8 cellular contexts compared by ENCODE assay signal in the genomic region with DNA sequence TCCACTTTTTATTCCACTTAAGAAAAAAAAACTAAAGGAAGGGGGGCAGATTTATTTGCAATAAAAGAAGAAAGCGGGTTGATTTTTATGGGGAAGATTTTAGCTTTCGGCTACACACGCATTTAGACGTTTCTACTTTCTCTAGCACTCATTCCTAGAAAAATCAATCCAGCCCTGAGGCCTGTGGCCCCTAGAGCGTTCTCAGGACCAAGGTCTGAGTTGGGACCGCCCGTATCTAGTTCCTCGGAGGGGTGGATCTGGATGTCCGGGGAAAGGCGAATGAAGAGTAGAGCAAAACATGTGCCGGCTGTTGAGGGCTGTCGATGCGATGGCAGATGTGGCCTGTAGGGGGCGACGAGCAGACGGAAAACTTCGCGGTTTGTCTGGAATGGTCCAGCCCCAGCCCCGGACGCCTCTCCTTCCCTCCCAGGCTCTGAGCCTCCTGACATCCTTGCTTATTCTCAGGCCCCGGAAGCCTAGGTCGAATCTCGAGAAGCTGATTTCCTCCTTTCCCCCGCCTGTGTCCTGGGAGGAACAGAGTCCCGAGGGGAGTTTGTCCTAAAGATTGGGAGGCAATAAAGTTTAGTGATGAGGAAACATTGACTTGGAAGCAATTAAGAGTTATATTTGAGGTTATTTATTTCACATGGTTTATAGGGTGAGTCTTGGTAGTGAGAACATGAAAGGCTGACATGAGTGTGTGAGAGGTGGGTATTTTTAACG. TPM values are rescaled to one million over a fixed set of nuclear protein-coding genes. Genes with fewer than 3 reads are reported as not detected.
DNase-seq lines count a peak whose midpoint lies in the region; ATAC-seq and TF ChIP-seq lines count a peak whose summit lies in the region.

No MANE protein-coding gene starts in this region.

- no peaks in the 10 kb centered on the region for H3K36me3 ChIP-seq in CD8-positive, alpha-beta T cell (ENCODE audit: insufficient read depth, low read length)
- H3K36me3 ChIP-seq in SK-N-SH (replicated peaks in 1 of 2; ENCODE audit: control insufficient read depth in 1 of 2, insufficient read depth in 2 of 2, low read length in 1 of 2): no peaks in the 10 kb centered on the region
- no peaks in the 10 kb centered on the region for H3K36me3 ChIP-seq in lung (ENCODE audit: control insufficient read depth in 2 of 2, insufficient read depth in 2 of 2, low read length in 2 of 2)

- H3K27ac Mint-ChIP-seq in CD8-positive, alpha-beta T cell: no peak overlapping the region

- no peaks in the 10 kb centered on the region for H3K9me2 ChIP-seq in SK-N-SH

- POLR2A ChIA-PET in CD8-positive, alpha-beta T cell (lab: Charles Lee): interaction anchor here (1.8 kb wide), 1 partner anchor 11 kb away, joined by 5 read pairs; no protein-coding TSS in a partner anchor
- POLR2A ChIA-PET in SK-N-SH (lab: Yijun Ruan, JAX): no interaction called here

- no peak overlapping the region for H3K9ac ChIP-seq in SK-N-SH

- peaks cover 81% of the 10 kb centered on the region for H3K27me3 ChIP-seq in CD8-positive, alpha-beta T cell (ENCODE audit: insufficient read depth, low read length)
- peaks cover 83% of the 10 kb centered on the region for H3K27me3 ChIP-seq in SK-N-SH (ENCODE audit: insufficient read depth)
- peaks cover 10% of the 10 kb centered on the region for H3K27me3 ChIP-seq in lung (ENCODE audit: control insufficient read depth, insufficient read depth)

- H2AFZ ChIP-seq in SK-N-SH (ENCODE audit: low read depth): peak overlapping the region; percentile 57; the same call in 1 of the 2 replicates

- H3K27me3 Mint-ChIP-seq in CD8-positive, alpha-beta T cell (ENCODE audit: low read depth): peaks cover 70% of the 10 kb centered on the region

- peak; percentile 15 for ATAC-seq in CD8-positive, alpha-beta T cell
- peak; percentile 63 for ATAC-seq in GM18502 (IDR thresholded peaks at IDR 0.05; ENCODE audit: poor library complexity, unreplicated experiment)
- ATAC-seq in lung (ENCODE audit: insufficient read depth, low FRiP score): peak; percentile 83
- ATAC-seq in HG03469 (IDR thresholded peaks at IDR 0.05; ENCODE audit: unreplicated experiment): no peak
- ATAC-seq in GM18520 (IDR thresholded peaks at IDR 0.05; ENCODE audit: unreplicated experiment): no peak

- H3K9me3 ChIP-seq in CD8-positive, alpha-beta T cell (ENCODE audit: low read length): no peaks in the 10 kb centered on the region
- H3K9me3 ChIP-seq in SK-N-SH (no peaks in the 10 kb centered on the region), lung (ENCODE audit: control insufficient read depth in 2 of 2, insufficient read depth in 1 of 2, low read length in 1 of 2) (peaks cover 0 to 18% of the 10 kb centered on the region in 2 donors)

- peaks cover 28% of the 10 kb centered on the region for H3K4me1 ChIP-seq in CD8-positive, alpha-beta T cell (ENCODE audit: insufficient read depth, low read length)
- H3K4me1 ChIP-seq in SK-N-SH (ENCODE audit: control insufficient read depth in 1 of 2, insufficient read depth in 2 of 2, low read depth in 1 of 2, low read length in 1 of 2) (peaks cover 0 to 3% of the 10 kb centered on the region in 2 experiments; a peak in 1 of 4 replicates), lung (ENCODE audit: control insufficient read depth in 2 of 2, insufficient read depth in 2 of 2, low read length in 2 of 2) (peaks cover 0 to 18% of the 10 kb centered on the region in 2 donors)

- H3K4me2 ChIP-seq in SK-N-SH: no peak overlapping the region

- no peak for TF ChIP-seq EP300 in SK-N-SH (IDR thresholded peaks at IDR 0.05; ENCODE audit: borderline replicate concordance in 1 of 2, low read depth in 1 of 2, low read length in 1 of 2)

- peaks cover 25% of the 10 kb centered on the region for H3K4me1 Mint-ChIP-seq in CD8-positive, alpha-beta T cell (ENCODE audit: low read depth)

- intact Hi-C loops in CD8-positive, alpha-beta T cell (cut with DNase I, micrococcal nuclease): loop anchor here in 1 of 2 experiments (10.0 kb wide), 2 partner anchors 543 to 1737 kb away; partner anchors contain the start of gene ATG4C

- H3K36me3 Mint-ChIP-seq in CD8-positive, alpha-beta T cell: no peaks in the 10 kb centered on the region

- peak; percentile 73 for TF ChIP-seq RAD21 in SK-N-SH (IDR thresholded peaks at IDR 0.05; ENCODE audit: low read length)

- H3K9me3 Mint-ChIP-seq in CD8-positive, alpha-beta T cell: peaks cover 8% of the 10 kb centered on the region

- no peak for DNase-seq in CD8-positive, alpha-beta T cell
- DNase-seq in Jurkat, Clone E6-1 (ENCODE audit: low read depth, low spot score): peak; percentile 39
- DNase-seq in SK-N-SH (peak; percentile 89), dedifferentiated amniotic fluid mesenchymal stem cell (ENCODE audit: extremely low spot score) (peak; percentile 59), lung (ENCODE audit: low spot score) (peak; percentile 65)

- H3F3A ChIP-seq in SK-N-SH (replicated peaks; ENCODE audit: insufficient read depth): peaks cover 3% of the 10 kb centered on the region

- no peak for TF ChIP-seq CTCF in CD8-positive, alpha-beta T cell (IDR thresholded peaks at IDR 0.05)
- peak; percentile 80 for TF ChIP-seq CTCF in SK-N-SH (IDR thresholded peaks at IDR 0.05)
- peak; percentile 26 for TF ChIP-seq CTCF in lung (IDR thresholded peaks at IDR 0.05; ENCODE audit: control extremely low read depth, extremely low read depth)

- H3K4me3 ChIP-seq in CD8-positive, alpha-beta T cell (ENCODE audit: low read depth, low read length): no peak overlapping the region
- peak overlapping the region; percentile 40 for H3K4me3 ChIP-seq in Jurkat, Clone E6-1 (ENCODE audit: low read length)
- peak overlapping the region in 1 of 2 experiments; percentile 34; a peak in 1 of 4 replicates for H3K4me3 ChIP-seq in SK-N-SH (ENCODE audit: low read depth in 2 of 2, low read length in 1 of 2)
- no peak overlapping the region for H3K4me3 ChIP-seq in lung

- no peak overlapping the region for H3K27ac ChIP-seq in CD8-positive, alpha-beta T cell (ENCODE audit: low read depth, low read length)
- no peak overlapping the region for H3K27ac ChIP-seq in SK-N-SH (ENCODE audit: low read depth in 2 of 2, low read length in 1 of 2)
- H3K27ac ChIP-seq in lung (ENCODE audit: low read depth in 1 of 2, low read length in 1 of 2): no peak overlapping the region

- 17% methylated on average over 22 of the region's 26 CpGs for WGBS in SK-N-SH (ENCODE audit: low lambda C conversion rate)
- 5 to 8% methylated on average over 26 of the region's 26 CpGs for WGBS in lung, 2 donors

- CTCF ChIA-PET in CD8-positive, alpha-beta T cell (lab: Charles Lee): no interaction called here
- CTCF ChIA-PET in SK-N-SH (lab: Yijun Ruan, JAX): interaction anchor here (0.6 to 12.0 kb wide), 50 partner anchors 8 to 485 kb away, joined by 3 to 86 read pairs (median 4); partner anchors contain the start of genes EFCAB7, FOXD3 and ITGB3BP

- no peaks in the 10 kb centered on the region for H4K20me1 ChIP-seq in SK-N-SH (ENCODE audit: insufficient read depth)

- H3K79me2 ChIP-seq in SK-N-SH (ENCODE audit: insufficient read depth): no peaks in the 10 kb centered on the region

- H3K4me3 Mint-ChIP-seq in CD8-positive, alpha-beta T cell: no peak overlapping the region

TF ChIP-seq in SK-N-SH, 30 proteins besides CTCF, POLR2A, EP300 and RAD21:
- TF ChIP-seq TCF12 (IDR thresholded peaks at IDR 0.05) (peak; percentile 26; the same call in 1 of the 2 replicates), POLR2AphosphoS5 (IDR thresholded peaks at IDR 0.05; ENCODE audit: low read depth, low read length) (no peak), MEF2A (IDR thresholded peaks at IDR 0.05; ENCODE audit: borderline replicate concordance, low read depth) (no peak), JUND (IDR thresholded peaks at IDR 0.05) (no peak), SMC3 (IDR thresholded peaks at IDR 0.05; ENCODE audit: low read depth, low read length) (peak; percentile 76), YY1 (IDR thresholded peaks at IDR 0.05; ENCODE audit: low read depth) (no peak), NFIC (IDR thresholded peaks at IDR 0.05; ENCODE audit: borderline replicate concordance) (no peak), MXI1 (IDR thresholded peaks at IDR 0.05; ENCODE audit: low read depth, low read length) (peak; percentile 58; the same call in 1 of the 2 replicates)
- TF ChIP-seq, protein P1, sequence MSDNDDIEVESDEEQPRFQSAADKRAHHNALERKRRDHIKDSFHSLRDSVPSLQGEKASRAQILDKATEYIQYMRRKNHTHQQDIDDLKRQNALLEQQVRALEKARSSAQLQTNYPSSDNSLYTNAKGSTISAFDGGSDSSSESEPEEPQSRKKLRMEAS (IDR thresholded peaks at IDR 0.05; ENCODE audit: low read depth): peak; percentile 77; the same call in 1 of the 2 replicates

RNA-seq across cellular contexts. Expression of gene FOXD3, which starts 5.2 kb away (rescaled TPM):
- not detected for total RNA-seq in CD8-positive, alpha-beta T cell
- polyA plus RNA-seq in Jurkat, Clone E6-1 (2012; ENCODE audit: insufficient read depth, insufficient read length): 3.7 TPM
- polyA plus RNA-seq in SK-N-SH (2012; rRNA removed): not detected in 2 replicates
- polyA plus RNA-seq in SK-N-SH (2012; cell fraction: cytosol; rRNA removed): not detected in 2 replicates
- not detected in 2 replicates for polyA plus RNA-seq in SK-N-SH (2012; cell fraction: nucleus; rRNA removed)
- under 1 TPM in 1 of 2 donors, not detected in 1; 0.26 TPM for total RNA-seq in lung
- polyA plus RNA-seq in lung: under 1 TPM in 1 of 2 donors, not detected in 1; 0.01 TPM

RNA-seq across cellular contexts. Expression of gene ALG6, which starts 39.8 kb away (rescaled TPM):
- 10 to 100 TPM in 1 of 2 experiments, 1 to 10 TPM in 1; 10.0 to 10.3 TPM for total RNA-seq in CD8-positive, alpha-beta T cell
- polyA plus RNA-seq in Jurkat, Clone E6-1 (2012; ENCODE audit: insufficient read depth, insufficient read length): 32.0 TPM
- polyA plus RNA-seq in SK-N-SH (2012; rRNA removed) (3.8 and 5.7 TPM in 2 replicates), lung (10 to 100 TPM in 1 of 2 donors, 1 to 10 TPM in 1; 8.2 to 15.2 TPM)
- 5.2 and 6.1 TPM in 2 replicates for polyA plus RNA-seq in SK-N-SH (2012; cell fraction: cytosol; rRNA removed)
- polyA plus RNA-seq in SK-N-SH (2012; cell fraction: nucleus; rRNA removed): 3.9 and 10.3 TPM in 2 replicates
- 10 to 100 TPM in 1 of 2 donors, 1 to 10 TPM in 1; 8.3 to 25.3 TPM for total RNA-seq in lung

Comparison
In these comparisons a context has a peak if more than half of its experiments do, and no peak if none do; other contexts are left out.
1. ATAC-seq: peak in CD8-positive, alpha-beta T cell (single experiment), GM18502 (single experiment) and lung (single experiment); none in HG03469 (single experiment) and GM18520 (single experiment).
2. DNase-seq: peak in Jurkat, Clone E6-1 (single experiment), SK-N-SH (single experiment), dedifferentiated amniotic fluid mesenchymal stem cell (single experiment) and lung (single experiment); none in CD8-positive, alpha-beta T cell (0 of 7).